Comparison of ENCODE assay signal across 22 cellular contexts in the genomic region with DNA sequence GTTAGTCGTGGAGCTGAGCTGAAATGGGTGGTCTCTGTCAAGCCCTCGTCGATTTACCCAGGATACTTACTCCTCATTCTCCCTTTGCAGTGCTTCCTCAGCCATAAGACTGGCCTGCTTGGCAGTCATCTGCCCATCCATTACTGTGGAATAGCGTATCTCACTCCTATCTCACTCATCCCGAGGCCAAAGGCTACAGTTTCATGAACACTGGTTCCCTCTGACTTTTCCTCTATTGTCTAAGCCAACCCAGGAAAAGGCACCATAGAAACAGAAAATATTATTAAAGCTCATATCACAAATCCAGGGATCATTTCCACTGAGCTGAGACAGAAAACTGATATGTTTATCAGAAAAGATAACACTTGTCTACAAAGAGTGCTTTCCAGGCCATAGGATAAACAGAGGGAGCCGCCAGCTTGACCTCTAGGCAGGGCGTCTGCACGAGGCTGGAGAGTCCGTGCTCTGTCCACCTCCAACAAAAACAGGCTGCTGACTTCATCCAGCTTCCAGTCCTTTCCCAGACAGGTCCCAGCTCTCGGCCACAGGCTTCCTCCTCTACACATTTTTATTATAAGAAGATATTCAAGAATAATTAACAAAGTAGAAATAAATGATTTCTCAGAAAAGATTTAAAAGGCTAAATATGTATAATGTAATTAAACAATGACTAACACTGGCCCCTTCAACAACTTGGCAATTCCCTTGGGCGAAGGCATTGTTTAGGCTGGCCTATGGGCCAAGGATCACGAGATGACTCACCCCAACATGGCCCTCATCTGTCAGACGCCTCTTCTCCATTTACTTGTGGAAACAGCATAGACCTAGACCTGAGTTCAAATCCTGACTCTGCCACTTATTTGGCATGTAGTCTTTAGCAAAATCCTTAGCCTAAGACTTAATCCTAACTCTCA. TPM values are rescaled to one million over a fixed set of nuclear protein-coding genes. Genes with fewer than 3 reads are reported as not detected.
DNase-seq lines count a peak whose midpoint lies in the region; ATAC-seq and TF ChIP-seq lines count a peak whose summit lies in the region.
"Had no signal": no experiment of that assay in that cellular context is flagged by ENCODE, and none has a peak within 500 bp of the region (broad histone marks: within the 10 kb centered on the region; RNA-seq: fewer than 3 reads in every experiment).

No MANE protein-coding gene starts in this region.

- no peak overlapping the region for H3K4me3 ChIP-seq in IMR-90 (ENCODE audit: insufficient read depth, low read depth, low read length)
- H3K4me3 ChIP-seq in cardiac fibroblast (replicated peaks in 1 of 2; ENCODE audit: low read depth in 2 of 2, low read length in 2 of 2) = no peak overlapping the region
- no peak overlapping the region for H3K4me3 ChIP-seq in mesenchymal stem cell (ENCODE audit: insufficient read depth in 1 of 2, low read depth in 1 of 2, low read length in 2 of 2)
- H3K4me3 ChIP-seq: psoas muscle, uterus had no signal

- H3K23ac ChIP-seq in IMR-90 (ENCODE audit: low read depth, low read length) (no peak overlapping the region), mesenchymal stem cell (ENCODE audit: low read length in 2 of 2) (peak overlapping the region in 1 of 2 experiments; percentile 25)

- H2AK5ac ChIP-seq in IMR-90 (ENCODE audit: low read depth, low read length) = peak overlapping the region; percentile 62
- H2AK5ac ChIP-seq in mesenchymal stem cell (ENCODE audit: low read length, severe bottlenecking) = peak overlapping the region; percentile 12

- peaks cover 17% of the 10 kb centered on the region for H3K27me3 ChIP-seq in IMR-90 (ENCODE audit: control insufficient read depth, insufficient read depth, low read length)
- no peaks in the 10 kb centered on the region for H3K27me3 ChIP-seq in mesenchymal stem cell (ENCODE audit: control insufficient read depth in 1 of 2, insufficient read depth in 1 of 2, low read length in 2 of 2)
- H3K27me3 ChIP-seq: uterus had no signal

- H3K9me1 ChIP-seq in IMR-90 (ENCODE audit: insufficient read depth, low read length) = no peaks in the 10 kb centered on the region; the same call in 1 of the 2 replicates

- no peak overlapping the region for H3K14ac ChIP-seq in IMR-90 (replicated peaks; ENCODE audit: low read depth, low read length)
- no peak overlapping the region for H3K14ac ChIP-seq in mesenchymal stem cell (ENCODE audit: low read length in 2 of 2)

- ATAC-seq in IMR-90 (ENCODE audit: low read depth) = peak; percentile 95
- ATAC-seq in GM21423 (IDR thresholded peaks at IDR 0.05; ENCODE audit: unreplicated experiment) = no peak
- no peak for ATAC-seq in GM18505 (IDR thresholded peaks at IDR 0.05; ENCODE audit: unreplicated experiment)
- ATAC-seq: activated CD4-positive, CD25-positive, alpha-beta regulatory T cell treated with anti-CD3 and anti-CD28 coated beads, Interleukin-2, amount 50 U/mL, for 24 hours; activated T-helper 17 cell treated with anti-CD3 and anti-CD28 coated beads, Interleukin-2, amount 50 U/mL, for 72 hours; psoas muscle had no signal

- H2BK15ac ChIP-seq in IMR-90 (ENCODE audit: low read depth, low read length) (no peak overlapping the region), mesenchymal stem cell (ENCODE audit: low read depth, poor library complexity, severe bottlenecking) (no peak overlapping the region)

- BruUV-seq in IMR-90 (replicated peaks; lab: Mats Ljungman, UMichigan) = no TSS peak

- no peak for TF ChIP-seq RAD21 in IMR-90 (IDR thresholded peaks at IDR 0.05; ENCODE audit: low read length)

- H2BK5ac ChIP-seq in IMR-90 (ENCODE audit: low read depth, low read length, poor library complexity, severe bottlenecking) (no peak overlapping the region), mesenchymal stem cell (ENCODE audit: low read depth, low read length, poor library complexity, severe bottlenecking) (no peak overlapping the region)

- dilution Hi-C loops in IMR-90 (cut with HindIII; ENCODE audit: low sequenced_read_pairs, unreplicated experiment) = no loop called here

- CTCF ChIA-PET in IMR-90 (lab: Yijun Ruan, JAX) = interaction anchor here (1.2 kb wide), 1 partner anchor 104 kb away, joined by 3 read pairs; no protein-coding TSS in a partner anchor

- H3K9me3 ChIP-seq in IMR-90 (ENCODE audit: control insufficient read depth, insufficient read depth, low read length) = peaks cover 8% of the 10 kb centered on the region; the same call in 1 of the 2 replicates
- peaks cover 25% of the 10 kb centered on the region for H3K9me3 ChIP-seq in mesenchymal stem cell (ENCODE audit: control insufficient read depth, low read length)
- H3K9me3 ChIP-seq: psoas muscle had no signal

- H3K4ac ChIP-seq in IMR-90 (ENCODE audit: low read depth, low read length) (no peak overlapping the region; the same call in 1 of the 2 replicates), mesenchymal stem cell (ENCODE audit: low read depth in 1 of 2, low read length in 2 of 2) (peak overlapping the region in 1 of 2 experiments; percentile 68)

- peak overlapping the region; percentile 47 for H4K91ac ChIP-seq in IMR-90 (ENCODE audit: insufficient read depth, low read depth, low read length)
- H4K91ac ChIP-seq in mesenchymal stem cell (ENCODE audit: low read length) = no peak overlapping the region

- H4K8ac ChIP-seq in IMR-90 (ENCODE audit: low read depth in 2 of 2, low read length in 2 of 2) (no peak overlapping the region), mesenchymal stem cell (ENCODE audit: low read length) (no peak overlapping the region)

- H3K18ac ChIP-seq in IMR-90 (ENCODE audit: low read depth, low read length) (peak overlapping the region; percentile 39; the same call in 1 of the 2 replicates), mesenchymal stem cell (ENCODE audit: low read depth in 1 of 2, low read length in 2 of 2) (no peak overlapping the region)

- no peak overlapping the region for H4K5ac ChIP-seq in IMR-90 (ENCODE audit: low read depth, low read length)

- H3K4me1 ChIP-seq in IMR-90 (ENCODE audit: control insufficient read depth, insufficient read depth, low read length) (peaks cover 4% of the 10 kb centered on the region; the same call in 1 of the 2 replicates), mesenchymal stem cell (ENCODE audit: control insufficient read depth, insufficient read depth, low read depth, low read length) (peaks cover 5% of the 10 kb centered on the region)
- H3K4me1 ChIP-seq: psoas muscle, uterus had no signal

- intact Hi-C loops in IMR-90 (cut with micrococcal nuclease) = no loop called here

- H3K36me3 ChIP-seq in IMR-90 (ENCODE audit: control insufficient read depth, insufficient read depth, low read length) = no peaks in the 10 kb centered on the region
- no peaks in the 10 kb centered on the region for H3K36me3 ChIP-seq in mesenchymal stem cell (ENCODE audit: control insufficient read depth in 1 of 2, insufficient read depth in 2 of 2, low read depth in 1 of 2, low read length in 2 of 2)
- H3K36me3 ChIP-seq: uterus had no signal

- H2AFZ ChIP-seq in IMR-90 (replicated peaks; ENCODE audit: low read length, poor library complexity) = no peak overlapping the region
- no peak overlapping the region for H2AFZ ChIP-seq in mesenchymal stem cell (ENCODE audit: low read depth, low read length)

- TF ChIP-seq CTCF in IMR-90 (conservative IDR thresholded peaks at IDR 0.05; ENCODE audit: low read depth, low read length) (no peak), cardiac fibroblast (IDR thresholded peaks at IDR 0.05; ENCODE audit: low read depth, low read length) (no peak)

- peak overlapping the region; percentile 65; the same call in 1 of the 2 replicates for H3K27ac ChIP-seq in IMR-90 (ENCODE audit: insufficient read depth, low read length)
- no peak overlapping the region for H3K27ac ChIP-seq in mesenchymal stem cell (ENCODE audit: low read length, poor library complexity, severe bottlenecking)
- H3K27ac ChIP-seq: C4-2B, HL-60, psoas muscle, uterus had no signal

- peak overlapping the region in 1 of 2 experiments; percentile 67 for H2BK12ac ChIP-seq in mesenchymal stem cell (ENCODE audit: low read length in 2 of 2)

- H3K9ac ChIP-seq in IMR-90 (ENCODE audit: low read depth, low read length) (no peak overlapping the region), mesenchymal stem cell (ENCODE audit: low read length) (no peak overlapping the region)

- H3K4me2 ChIP-seq in IMR-90 (ENCODE audit: low read depth, low read length) (no peak overlapping the region), mesenchymal stem cell (ENCODE audit: low read length, poor library complexity, severe bottlenecking) (no peak overlapping the region)

- peak; percentile 59 for DNase-seq in Daoy (ENCODE audit: low read depth)
- DNase-seq in IMR-90 = peak; percentile 34
- peak; percentile 34 to 54 for DNase-seq in cardiac fibroblast (ENCODE audit: low read depth in 2 of 2)
- peak; percentile 15 for DNase-seq in mesenchymal stem cell
- no peak for DNase-seq in NCI-H2227 treated with DMSO at 0.1 percent for 48 hours (lab: John Stamatoyannopoulos, UW)
- DNase-seq in activated CD8-positive, alpha-beta memory T cell treated with anti-CD3 and anti-CD28 coated beads, Interleukin-2, amount 50 U/mL, for 4 hours = no peak
- DNase-seq: activated CD4-positive, alpha-beta memory T cell treated with anti-CD3 and anti-CD28 coated beads, Interleukin-2, amount 10 ng/mL, durations not matched to agents 7 days and 5 days; DMS79; glutamatergic neuron; Kasumi-1; NCI-H1092; NCI-H187 treated with DMSO at 0.1 percent for 48 hours; nucleus accumbens; psoas muscle; stimulated activated naive CD4-positive, alpha-beta T cell treated with Interleukin-2 at 50 U/mL for 16 hours; uterus had no signal

- H2BK20ac ChIP-seq in IMR-90 (ENCODE audit: low read depth, low read length) = 0 out of 2 replicates have a peak overlapping the region, but pooled peaks have one; percentile 10

- POLR2A ChIA-PET in IMR-90 (lab: Charles Lee; ENCODE audit: unreplicated experiment) = no interaction called here

- H3K79me1 ChIP-seq in IMR-90 (ENCODE audit: low read depth in 1 of 2, low read length in 2 of 2) = no peaks in the 10 kb centered on the region
- no peaks in the 10 kb centered on the region for H3K79me1 ChIP-seq in mesenchymal stem cell (replicated peaks; ENCODE audit: low read length, poor library complexity, severe bottlenecking)

- H2AK9ac ChIP-seq in IMR-90 (replicated peaks; ENCODE audit: low read depth, low read length, poor library complexity) = no peak overlapping the region

- in situ Hi-C loops in IMR-90 (cut with MboI; ENCODE audit: low sequenced_read_pairs) = no loop called here

- H2BK120ac ChIP-seq in IMR-90 (ENCODE audit: low read depth, low read length) (no peak overlapping the region), mesenchymal stem cell (ENCODE audit: low read depth, low read length) (no peak overlapping the region)

- 51% methylated on average over 5 of the region's 13 CpGs; no CpG with 5 or more reads in 1 of the 2 experiments for WGBS in IMR-90 (ENCODE audit: extremely low coverage in 2 of 2, insufficient read length in 1 of 2), 2 experiments
- 73% methylated on average over 12 of the region's 13 CpGs for WGBS in mesenchymal stem cell

- TF ChIP-seq POLR2A in IMR-90 (IDR thresholded peaks at IDR 0.05; ENCODE audit: low read depth, low read length) (no peak), GM18505 (IDR thresholded peaks at IDR 0.05; ENCODE audit: borderline replicate concordance, extremely low read depth, insufficient read depth, insufficient read length) (no peak)

- H3K56ac ChIP-seq in IMR-90 (ENCODE audit: extremely low read depth, insufficient read depth, low read length) = no peak overlapping the region

- no peaks in the 10 kb centered on the region for H4K20me1 ChIP-seq in IMR-90 (ENCODE audit: insufficient read depth, low read length)

RNA-seq across cellular contexts. Expression of a gene that starts 27.4 kb away (rescaled TPM):
- 4.4 and 5.0 TPM in 2 replicates for total RNA-seq in Daoy (2014; rRNA removed; shearing (Covaris generic))
- 5.3 and 6.8 TPM in 2 replicates for total RNA-seq in IMR-90 (2012; rRNA removed)
- polyA plus RNA-seq in IMR-90 (2012; rRNA removed) = 13.6 and 15.2 TPM in 2 replicates
- 7.2 and 13.2 TPM in 2 replicates for polyA plus RNA-seq in IMR-90 (2012; cell fraction: cytosol; rRNA removed)
- 15.6 and 22.1 TPM in 2 replicates for polyA plus RNA-seq in IMR-90 (2012; cell fraction: nucleus; rRNA removed; ENCODE audit: low replicate concordance)
- polyA plus RNA-seq in mesenchymal stem cell (2013, experiment 1 of 2) = 40.7 TPM
- 41.6 TPM for polyA plus RNA-seq in mesenchymal stem cell (2013, experiment 2 of 2)
- total RNA-seq: activated CD4-positive, alpha-beta memory T cell treated with anti-CD3 and anti-CD28 coated beads, Interleukin-2, amount 10 ng/mL, durations not matched to agents 7 days and 5 days had no signal

Comparison
In these comparisons a context has a peak if more than half of its experiments do, and no peak if none do; other contexts are left out.
1. DNase-seq: peak in Daoy (single experiment), IMR-90 (single experiment), cardiac fibroblast (2 of 2) and mesenchymal stem cell (single experiment); none in NCI-H2227 treated with DMSO at 0.1 percent for 48 hours (single experiment) and activated CD8-positive, alpha-beta memory T cell treated with anti-CD3 and anti-CD28 coated beads, Interleukin-2, amount 50 U/mL, for 4 hours (single experiment).